15 cellular contexts compared by ENCODE assay signal in genomic region chr4:37434469-37434868, GRCh38.
DNase-seq lines count a peak whose midpoint lies in the region; ATAC-seq and TF ChIP-seq lines count a peak whose summit lies in the region.
"Had no signal": no experiment of that assay in that cellular context is flagged by ENCODE, and none has a peak within 500 bp of the region (broad histone marks: within the 10 kb centered on the region; RNA-seq: fewer than 3 reads in every experiment).

No MANE protein-coding gene starts in this region.

- ATAC-seq in GM19455 (IDR thresholded peaks at IDR 0.05; ENCODE audit: unreplicated experiment): no peak
- ATAC-seq: activated T-helper 17 cell treated with anti-CD3 and anti-CD28 coated beads, Interleukin-2, amount 50 U/mL, for 72 hours had no signal

- peaks cover 6% of the 10 kb centered on the region for H3K4me1 Mint-ChIP-seq in neural crest cell
- no peaks in the 10 kb centered on the region for H3K4me1 Mint-ChIP-seq in activated CD4-positive, alpha-beta T cell treated with anti-CD3 and anti-CD28 coated beads, Interleukin-2, amount 10 ng/mL, durations not matched to agents 24 days and 14 days
- H3K4me1 Mint-ChIP-seq: activated T-helper 17 cell treated with anti-CD3 and anti-CD28 coated beads, Interleukin-2, amount 50 U/mL, for 72 hours had no signal

- H3K36me3 ChIP-seq in thyroid gland: no peaks in the 10 kb centered on the region
- H3K36me3 ChIP-seq: tibial artery had no signal

- WGBS in thyroid gland, 2 donors: 57 to 70% methylated on average over 3 of the region's 3 CpGs

- H3K36me3 Mint-ChIP-seq in neural crest cell (ENCODE audit: low read depth): no peaks in the 10 kb centered on the region
- H3K36me3 Mint-ChIP-seq in activated CD4-positive, alpha-beta T cell treated with anti-CD3 and anti-CD28 coated beads, Interleukin-2, amount 10 ng/mL, durations not matched to agents 24 days and 14 days (ENCODE audit: low read depth): no peaks in the 10 kb centered on the region

- peak; percentile 54 for DNase-seq in ELR (ENCODE audit: low read depth)
- peak; percentile 30 for DNase-seq in M059J (ENCODE audit: low read depth)
- peak; percentile 10 for DNase-seq in cerebellar cortex (ENCODE audit: low spot score)
- no peak for DNase-seq in neural crest cell (ENCODE audit: low read depth, low spot score)
- DNase-seq in activated gamma-delta T cell (lab: John Stamatoyannopoulos, UW): no peak
- no peak for DNase-seq in thyroid gland
- no peak for DNase-seq in activated CD4-positive, alpha-beta T cell treated with anti-CD3 and anti-CD28 coated beads, Interleukin-2, amount 10 ng/mL, durations not matched to agents 24 days and 14 days
- DNase-seq: activated CD4-positive, alpha-beta T cell treated with anti-CD3 and anti-CD28 coated beads for 4 hours; foreskin melanocyte; HCEC 1CT; NCI-H1417; T-helper 1 cell; tibial artery had no signal

- H3K4me3 ChIP-seq in thyroid gland (replicated peaks in 1 of 3): no peak overlapping the region
- H3K4me3 ChIP-seq: tibial artery had no signal

- H3K27me3 Mint-ChIP-seq in neural crest cell (ENCODE audit: low read depth): no peaks in the 10 kb centered on the region
- H3K27me3 Mint-ChIP-seq in activated CD4-positive, alpha-beta T cell treated with anti-CD3 and anti-CD28 coated beads, Interleukin-2, amount 10 ng/mL, durations not matched to agents 24 days and 14 days: peaks cover 8% of the 10 kb centered on the region

- H3K4me3 Mint-ChIP-seq in neural crest cell: no peak overlapping the region
- H3K4me3 Mint-ChIP-seq in activated CD4-positive, alpha-beta T cell treated with anti-CD3 and anti-CD28 coated beads, Interleukin-2, amount 10 ng/mL, durations not matched to agents 24 days and 14 days: no peak overlapping the region
- H3K4me3 Mint-ChIP-seq: activated T-helper 17 cell treated with anti-CD3 and anti-CD28 coated beads, Interleukin-2, amount 50 U/mL, for 72 hours had no signal

- peak; percentile 44 for TF ChIP-seq CTCF in neural crest cell (conservative IDR thresholded peaks at IDR 0.05)
- TF ChIP-seq CTCF in thyroid gland (IDR thresholded peaks at IDR 0.05): no peak

- no peak overlapping the region for H3K27ac Mint-ChIP-seq in neural crest cell (ENCODE audit: unreplicated experiment)
- H3K27ac Mint-ChIP-seq in activated CD4-positive, alpha-beta T cell treated with anti-CD3 and anti-CD28 coated beads, Interleukin-2, amount 10 ng/mL, durations not matched to agents 24 days and 14 days: no peak overlapping the region
- H3K27ac Mint-ChIP-seq: activated T-helper 17 cell treated with anti-CD3 and anti-CD28 coated beads, Interleukin-2, amount 50 U/mL, for 72 hours had no signal

- H3K9me3 Mint-ChIP-seq in neural crest cell: no peaks in the 10 kb centered on the region
- no peaks in the 10 kb centered on the region for H3K9me3 Mint-ChIP-seq in activated CD4-positive, alpha-beta T cell treated with anti-CD3 and anti-CD28 coated beads, Interleukin-2, amount 10 ng/mL, durations not matched to agents 24 days and 14 days
- H3K9me3 Mint-ChIP-seq: activated T-helper 17 cell treated with anti-CD3 and anti-CD28 coated beads, Interleukin-2, amount 50 U/mL, for 72 hours had no signal

- no peak for TF ChIP-seq POLR2A in thyroid gland (IDR thresholded peaks at IDR 0.05)

- H3K4me1 ChIP-seq in thyroid gland: no peaks in the 10 kb centered on the region
- H3K4me1 ChIP-seq: tibial artery had no signal

- H3K9me3 ChIP-seq in thyroid gland: no peaks in the 10 kb centered on the region
- H3K9me3 ChIP-seq: tibial artery had no signal

- no peaks in the 10 kb centered on the region for H3K27me3 ChIP-seq in thyroid gland
- H3K27me3 ChIP-seq: tibial artery had no signal

- intact Hi-C loops in thyroid gland (cut with DNase I): no loop called here
- intact Hi-C loops in activated CD4-positive, alpha-beta T cell treated with anti-CD3 and anti-CD28 coated beads, Interleukin-2, amount 10 ng/mL, durations not matched to agents 24 days and 14 days (cut with micrococcal nuclease): no loop called here

- H3K27ac ChIP-seq in thyroid gland: no peak overlapping the region
- H3K27ac ChIP-seq: tibial artery had no signal

Comparison
In these comparisons a context has a peak if more than half of its experiments do, and no peak if none do; other contexts are left out.
1. DNase-seq: peak in ELR (single experiment), M059J (single experiment) and cerebellar cortex (single experiment); none in neural crest cell (single experiment), activated gamma-delta T cell (single experiment), thyroid gland (0 of 2) and activated CD4-positive, alpha-beta T cell treated with anti-CD3 and anti-CD28 coated beads, Interleukin-2, amount 10 ng/mL, durations not matched to agents 24 days and 14 days (single experiment).